In the genomic region with DNA sequence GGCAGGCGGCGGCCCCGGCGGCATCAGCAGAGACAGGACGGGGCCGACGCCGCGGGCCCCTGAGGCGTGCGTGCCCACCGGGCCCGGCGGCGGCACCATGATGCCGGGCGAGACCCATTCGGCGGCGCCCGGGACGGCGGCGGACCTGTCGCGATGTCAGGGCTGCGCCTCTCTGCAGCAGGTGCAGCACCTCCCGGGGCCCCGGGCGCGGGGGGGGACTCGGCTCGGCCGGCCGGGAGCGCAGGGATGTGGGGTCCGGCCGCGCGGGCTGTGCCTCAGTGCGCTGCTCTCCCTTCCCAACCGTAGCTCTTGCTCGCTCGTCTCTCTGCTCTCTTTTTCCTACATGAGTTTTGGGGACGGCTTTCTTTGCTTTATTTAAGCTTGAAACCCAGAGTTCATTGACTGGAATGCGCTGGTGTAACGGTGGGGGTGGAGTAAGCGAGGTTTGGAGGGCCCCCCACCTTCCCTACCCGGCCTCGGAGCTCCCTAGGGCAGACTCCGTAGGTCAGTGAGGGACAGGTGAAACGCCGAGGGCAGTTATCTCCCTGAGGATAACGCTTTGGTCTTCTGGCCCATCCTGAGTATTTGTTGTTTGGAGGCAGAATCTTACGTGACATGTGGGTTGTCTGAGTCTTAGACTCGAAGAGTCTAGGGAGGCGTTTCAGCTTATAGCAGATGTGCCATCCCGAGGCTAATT, we compare ENCODE assay signal across 8 cellular contexts. TPM values are rescaled to one million over a fixed set of nuclear protein-coding genes. Genes with fewer than 3 reads are reported as not detected.
DNase-seq lines count a peak whose midpoint lies in the region; ATAC-seq, FAIRE-seq and TF ChIP-seq lines count a peak whose summit lies in the region.

No MANE protein-coding gene starts in this region.

- no TSS peak for BruUV-seq in mammary epithelial cell (replicated peaks; lab: Mats Ljungman, UMichigan)

- TF ChIP-seq CTCF in LNCaP clone FGC (IDR thresholded peaks at IDR 0.05; ENCODE audit: control insufficient read depth, extremely low read depth, insufficient read depth), result no peak
- no peak for TF ChIP-seq CTCF in mammary epithelial cell (conservative IDR thresholded peaks at IDR 0.05 in 1 of 2, IDR thresholded peaks at IDR 0.05 in 1 of 2; ENCODE audit: extremely low read depth in 1 of 2, insufficient read depth in 1 of 2, low read depth in 1 of 2, low read length in 2 of 2)

- WGBS in mammary epithelial cell (ENCODE audit: low coverage, missing lambda C conversion rate), result 0% methylated on average over 20 of the region's 58 CpGs

- peaks cover 2% of the 10 kb centered on the region for H4K20me1 ChIP-seq in mammary epithelial cell (ENCODE audit: insufficient read depth, low read length)

- DNase-seq in GM12891 (ENCODE audit: insufficient read length, low spot score) (no peak), LNCaP clone FGC (ENCODE audit: low read depth) (no peak), mammary epithelial cell (peak; percentile 5), NCI-H1930 (lab: John Stamatoyannopoulos, UW) (no peak), GM19238 (ENCODE audit: insufficient read length, low spot score) (no peak)
- no peak for DNase-seq in central memory CD4-positive, alpha-beta T cell

- H3K9ac ChIP-seq in mammary epithelial cell (ENCODE audit: insufficient read depth, low read length), result peak overlapping the region; percentile 59

- in situ Hi-C loops in mammary epithelial cell (cut with MboI; ENCODE audit: low sequenced_read_pairs in 2 of 2), result loop anchor here in 1 of 2 donors (25.0 kb wide), 1 partner anchor 536 kb away; no protein-coding TSS in a partner anchor

- H3K27me3 ChIP-seq in mammary epithelial cell (ENCODE audit: insufficient read depth, low read length) (no peaks in the 10 kb centered on the region), mononuclear cell (ENCODE audit: insufficient read depth, low read length) (no peaks in the 10 kb centered on the region)

- TF ChIP-seq POLR2A in GM12891 (IDR thresholded peaks at IDR 0.05; ENCODE audit: low read depth, low read length), result no peak

- H3K4me3 ChIP-seq in LNCaP clone FGC (ENCODE audit: low read depth, low read length), result peak overlapping the region; percentile 93
- peak overlapping the region; percentile 68 to 87 (median 72) for H3K4me3 ChIP-seq in mammary epithelial cell (replicated peaks in 1 of 3; ENCODE audit: insufficient read depth in 1 of 3, low read depth in 2 of 3, low read length in 3 of 3)
- H3K4me3 ChIP-seq in mononuclear cell (ENCODE audit: low read length), result peak overlapping the region; percentile 84

- peak overlapping the region; percentile 84 for H3K4me2 ChIP-seq in mammary epithelial cell (ENCODE audit: insufficient read depth, low read depth, low read length)

- peak; percentile 1 for ATAC-seq in GM21786 (IDR thresholded peaks at IDR 0.05; ENCODE audit: unreplicated experiment)

- H3K4me1 ChIP-seq in mammary epithelial cell (ENCODE audit: insufficient read depth, low read length), result peaks cover 23% of the 10 kb centered on the region
- H3K4me1 ChIP-seq in mononuclear cell (ENCODE audit: insufficient read depth, low read length), result peaks cover 40% of the 10 kb centered on the region

- CTCF ChIA-PET in mammary epithelial cell (lab: Charles Lee; ENCODE audit: low non-redundant PET), result no interaction called here

- peaks cover 55% of the 10 kb centered on the region for H3K79me2 ChIP-seq in mammary epithelial cell (ENCODE audit: insufficient read depth, low read length)

- H3K27ac ChIP-seq in mammary epithelial cell (ENCODE audit: insufficient read depth, low read depth, low read length), result peak overlapping the region; percentile 69

- dilution Hi-C loops in mammary epithelial cell (cut with HindIII; ENCODE audit: low sequenced_read_pairs), result no loop called here

- H3K9me3 ChIP-seq in mammary epithelial cell (replicated peaks; ENCODE audit: insufficient read depth, low read length) (no peaks in the 10 kb centered on the region), mononuclear cell (ENCODE audit: low read depth, low read length) (no peaks in the 10 kb centered on the region)

- peak overlapping the region; percentile 92 for H2AFZ ChIP-seq in mammary epithelial cell (ENCODE audit: low read depth, low read length)

- no peak for FAIRE-seq in GM12891 (lab: Jason Lieb, UNC)

- H3K36me3 ChIP-seq in mammary epithelial cell (ENCODE audit: insufficient read depth, low read length), result no peaks in the 10 kb centered on the region

- intact Hi-C loops in mammary epithelial cell (cut with micrococcal nuclease), result loop anchor here (1.0 to 5.0 kb wide), 2 partner anchors 81 to 152 kb away; no protein-coding TSS in a partner anchor

TF ChIP-seq in GM12891, 5 proteins besides CTCF, POLR2A, EP300 and RAD21:
- TF ChIP-seq POU2F2 (IDR thresholded peaks at IDR 0.05; ENCODE audit: low read depth, low read length) (no peak), POLR2AphosphoS5 (IDR thresholded peaks at IDR 0.05; ENCODE audit: low read depth, low read length) (0 out of 2 replicates have a peak, but pooled peaks have one; percentile 26), TAF1 (IDR thresholded peaks at IDR 0.05; ENCODE audit: low read depth, low read length) (no peak), SPI1 (IDR thresholded peaks at IDR 0.05; ENCODE audit: low read depth, low read length) (no peak), PAX5 (IDR thresholded peaks at IDR 0.05; ENCODE audit: insufficient read depth, low read length, severe bottlenecking) (no peak)

RNA-seq across cellular contexts. Expression of a gene that starts 0.5 kb away (rescaled TPM):
- polyA plus RNA-seq in GM12891 (2012; ENCODE audit: low read depth, missing spikeins), result 8.6 TPM
- total RNA-seq in mammary epithelial cell (10 to 100 TPM; 28.5 to 30.3 TPM), mononuclear cell (60.9 TPM)
- 10.3 TPM for polyA plus RNA-seq in mammary epithelial cell
- polyA minus RNA-seq in mammary epithelial cell, result 30.4 TPM
